Comparison of ENCODE assay signal across 8 cellular contexts in the genomic region with DNA sequence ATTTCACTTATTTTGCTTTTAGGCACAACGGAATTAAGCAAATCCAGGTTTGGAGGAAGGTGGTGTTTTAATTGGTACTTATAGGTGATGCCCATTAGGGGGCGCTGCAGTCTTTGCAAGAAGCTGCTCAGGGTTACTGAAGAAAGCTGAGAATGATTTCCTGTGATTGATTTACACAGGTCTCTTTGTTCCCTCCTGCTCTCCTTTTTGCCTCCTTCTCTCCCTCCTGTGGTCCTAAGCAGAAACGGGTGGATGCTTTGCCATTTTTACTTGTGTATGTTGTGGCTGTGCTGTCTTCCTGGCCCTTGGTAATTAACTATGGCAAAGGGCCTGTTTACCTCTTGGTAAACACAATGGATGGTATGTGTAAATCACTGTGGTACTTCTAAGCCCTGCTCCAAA.
DNase-seq lines count a peak whose midpoint lies in the region; ATAC-seq, FAIRE-seq and TF ChIP-seq lines count a peak whose summit lies in the region.

No MANE protein-coding gene starts in this region.

- intact Hi-C loops in adrenal gland (cut with DNase I), result loop anchor here (2.0 to 10.0 kb wide), 2 partner anchors 154 to 192 kb away; partner anchors contain the start of genes BLTP3A (in 1 of the 2) and TCP11 (in 1 of the 2)
- intact Hi-C loops in left ventricle myocardium inferior (cut with micrococcal nuclease), result loop anchor here (5.0 kb wide), 1 partner anchor 155 kb away; the partner anchor contains the start of gene TCP11
- intact Hi-C loops in psoas muscle (cut with DNase I), result loop anchor here (1.0 to 10.0 kb wide), 3 partner anchors 48 to 215 kb away; no protein-coding TSS in a partner anchor

- TF ChIP-seq POLR2A in adrenal gland (IDR thresholded peaks at IDR 0.05), result no peak

- TF ChIP-seq CTCF in SU-DHL-6 (IDR thresholded peaks at IDR 0.05; ENCODE audit: insufficient read depth, low read length, poor library complexity, severe bottlenecking) (peak; percentile 94), adrenal gland (IDR thresholded peaks at IDR 0.05) (peak; percentile 80 to 92 (median 89)), left ventricle myocardium inferior (IDR thresholded peaks at IDR 0.05; ENCODE audit: borderline replicate concordance) (peak; percentile 89), psoas muscle (IDR thresholded peaks at IDR 0.05) (peak; percentile 92)

- H3K27ac ChIP-seq in SU-DHL-6 (ENCODE audit: low read depth, low read length), result no peak overlapping the region
- H3K27ac ChIP-seq in adrenal gland, result peak overlapping the region in 1 of 5 donors; percentile 32
- no peak overlapping the region for H3K27ac ChIP-seq in left ventricle myocardium inferior (replicated peaks)
- H3K27ac ChIP-seq in psoas muscle, result no peak overlapping the region

- peak; percentile 69 for FAIRE-seq in G401.6 (lab: Jason Lieb, UNC)

- H3K4me1 ChIP-seq in adrenal gland (replicated peaks in 1 of 2) (peaks cover 5 to 10% of the 10 kb centered on the region in 2 donors), left ventricle myocardium inferior (peaks cover 15% of the 10 kb centered on the region), psoas muscle (peaks cover 7% of the 10 kb centered on the region)

- H3K9me3 ChIP-seq in SU-DHL-6 (ENCODE audit: insufficient read depth, low read length) (no peaks in the 10 kb centered on the region), adrenal gland (replicated peaks in 1 of 3) (no peaks in the 10 kb centered on the region), left ventricle myocardium inferior (replicated peaks) (no peaks in the 10 kb centered on the region), psoas muscle (no peaks in the 10 kb centered on the region)

- no peaks in the 10 kb centered on the region for H3F3A ChIP-seq in SU-DHL-6 (ENCODE audit: insufficient read depth)

- WGBS in adrenal gland, 4 donors, result 9 to 16% (median 13%) methylated on average over 3 of the region's 3 CpGs
- WGBS in psoas muscle, 3 donors, result 7 to 17% (median 9%) methylated on average over 3 of the region's 3 CpGs

- no peak overlapping the region for H3K4me3 ChIP-seq in SU-DHL-6 (ENCODE audit: insufficient read depth, low read length, poor library complexity, severe bottlenecking)
- H3K4me3 ChIP-seq in adrenal gland, result no peak overlapping the region
- H3K4me3 ChIP-seq in left ventricle myocardium inferior, result no peak overlapping the region
- no peak overlapping the region for H3K4me3 ChIP-seq in psoas muscle

- ATAC-seq in psoas muscle (peak; percentile 84 to 95 (median 87)), GM21576 (IDR thresholded peaks at IDR 0.05; ENCODE audit: unreplicated experiment) (no peak)

- no peak overlapping the region for H2AFZ ChIP-seq in SU-DHL-6 (ENCODE audit: low read depth, low read length, severe bottlenecking)

- no peaks in the 10 kb centered on the region for H3K27me3 ChIP-seq in SU-DHL-6 (ENCODE audit: low read length)
- H3K27me3 ChIP-seq in adrenal gland, result no peaks in the 10 kb centered on the region
- no peaks in the 10 kb centered on the region for H3K27me3 ChIP-seq in left ventricle myocardium inferior (ENCODE audit: low read depth)
- no peaks in the 10 kb centered on the region for H3K27me3 ChIP-seq in psoas muscle (ENCODE audit: insufficient read depth in 3 of 3, low read length in 2 of 3)

- DNase-seq in NCI-H128 (lab: John Stamatoyannopoulos, UW; ENCODE audit: unreplicated experiment), result peak; percentile 34
- peak; percentile 64 to 87 (median 79) for DNase-seq in adrenal gland
- peak; percentile 33 for DNase-seq in left ventricle myocardium inferior
- DNase-seq in psoas muscle, result peak; percentile 64 to 73
- no peak for DNase-seq in OCI-M2 (lab: John Stamatoyannopoulos, UW; ENCODE audit: unreplicated experiment)

- no peak overlapping the region for H3K9ac ChIP-seq in SU-DHL-6 (ENCODE audit: low read length)

- no peaks in the 10 kb centered on the region for H3K79me2 ChIP-seq in SU-DHL-6 (ENCODE audit: insufficient read depth, low read length)

- H4K20me1 ChIP-seq in SU-DHL-6 (ENCODE audit: low read depth, low read length), result no peaks in the 10 kb centered on the region

- no peak overlapping the region for H3K4me2 ChIP-seq in SU-DHL-6 (ENCODE audit: low read depth, low read length, poor library complexity, severe bottlenecking)

- H3K9me2 ChIP-seq in SU-DHL-6 (replicated peaks; ENCODE audit: insufficient read depth, low read length), result no peaks in the 10 kb centered on the region

- no peaks in the 10 kb centered on the region for H3K36me3 ChIP-seq in SU-DHL-6 (ENCODE audit: low read length)
- H3K36me3 ChIP-seq in adrenal gland (replicated peaks in 1 of 2), result peaks cover 0 to 80% of the 10 kb centered on the region in 2 donors
- H3K36me3 ChIP-seq in left ventricle myocardium inferior, result peaks cover 80% of the 10 kb centered on the region
- peaks cover 2 to 72% of the 10 kb centered on the region in 2 donors for H3K36me3 ChIP-seq in psoas muscle (ENCODE audit: insufficient read depth in 1 of 2, low read depth in 1 of 2)
